ENCODE assay signal across 1 cellular context in the genomic region with DNA sequence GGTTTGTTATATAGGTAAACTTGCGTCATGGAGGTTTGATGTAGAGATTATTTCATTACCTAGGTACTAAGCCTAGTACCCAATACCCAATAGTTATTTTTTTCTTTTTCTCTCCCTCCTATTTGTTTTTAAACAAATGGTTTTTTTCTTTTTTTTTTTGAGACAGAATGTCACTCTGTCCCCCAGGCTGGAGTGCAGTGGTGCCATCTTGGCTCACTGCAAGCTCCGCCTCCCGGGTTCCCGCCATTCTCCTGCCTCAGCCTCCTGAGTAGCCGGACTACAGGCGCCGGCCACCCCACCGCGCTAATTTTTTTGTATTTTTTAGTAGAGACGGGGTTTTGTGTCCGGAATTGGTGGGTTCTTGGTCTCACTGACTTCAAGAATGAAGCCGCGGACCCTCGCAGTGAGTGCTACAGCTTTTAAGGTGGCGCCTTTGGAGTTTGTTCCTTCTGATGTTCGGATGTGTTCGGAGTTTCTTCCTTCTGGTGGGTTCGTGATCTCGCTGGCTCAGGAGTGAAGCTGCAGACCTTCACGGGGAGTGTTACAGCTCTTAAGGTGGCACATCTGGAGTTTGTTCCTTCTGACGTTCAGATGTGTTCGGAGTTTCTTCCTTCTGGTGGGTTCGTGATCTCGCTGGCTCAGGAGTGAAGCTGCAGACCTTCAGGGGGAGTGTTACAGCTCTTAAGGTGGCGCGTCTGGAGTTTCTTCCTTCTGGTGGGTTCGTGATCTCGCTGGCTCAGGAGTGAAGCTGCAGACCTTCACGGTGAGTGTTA.
TF ChIP-seq lines count a peak whose summit lies in the region.

No MANE protein-coding gene starts in this region.

TF ChIP-seq in K562, 482 proteins besides CTCF, POLR2A, EP300 and RAD21 (continued from another document):
- TF ChIP-seq YY1 (IDR thresholded peaks at IDR 0.05; ENCODE audit: borderline replicate concordance in 1 of 3, control insufficient read depth in 1 of 3, extremely low read depth in 1 of 3, insufficient read depth in 3 of 3, insufficient read length in 1 of 3, insufficient replicate concordance in 2 of 3, low read depth in 1 of 3, low read length in 2 of 3) (peak in 2 of 3 experiments; percentile 14 to 72), SUPT5H (IDR thresholded peaks at IDR 0.05) (peak; percentile 33; the same call in 1 of the 2 replicates), POLR2B (IDR thresholded peaks at IDR 0.05; ENCODE audit: low read depth, partially characterized antibody) (peak; percentile 37), RBFOX2 (IDR thresholded peaks at IDR 0.05; ENCODE audit: low read depth, low read length) (peak; percentile 28; the same call in 1 of the 2 replicates), RB1 (IDR thresholded peaks at IDR 0.05; ENCODE audit: low read depth) (peak; percentile 63; the same call in 1 of the 2 replicates), NFRKB (IDR thresholded peaks at IDR 0.05; ENCODE audit: low read depth) (peak; percentile 53; the same call in 1 of the 2 replicates)
- TF ChIP-seq, protein P1, sequence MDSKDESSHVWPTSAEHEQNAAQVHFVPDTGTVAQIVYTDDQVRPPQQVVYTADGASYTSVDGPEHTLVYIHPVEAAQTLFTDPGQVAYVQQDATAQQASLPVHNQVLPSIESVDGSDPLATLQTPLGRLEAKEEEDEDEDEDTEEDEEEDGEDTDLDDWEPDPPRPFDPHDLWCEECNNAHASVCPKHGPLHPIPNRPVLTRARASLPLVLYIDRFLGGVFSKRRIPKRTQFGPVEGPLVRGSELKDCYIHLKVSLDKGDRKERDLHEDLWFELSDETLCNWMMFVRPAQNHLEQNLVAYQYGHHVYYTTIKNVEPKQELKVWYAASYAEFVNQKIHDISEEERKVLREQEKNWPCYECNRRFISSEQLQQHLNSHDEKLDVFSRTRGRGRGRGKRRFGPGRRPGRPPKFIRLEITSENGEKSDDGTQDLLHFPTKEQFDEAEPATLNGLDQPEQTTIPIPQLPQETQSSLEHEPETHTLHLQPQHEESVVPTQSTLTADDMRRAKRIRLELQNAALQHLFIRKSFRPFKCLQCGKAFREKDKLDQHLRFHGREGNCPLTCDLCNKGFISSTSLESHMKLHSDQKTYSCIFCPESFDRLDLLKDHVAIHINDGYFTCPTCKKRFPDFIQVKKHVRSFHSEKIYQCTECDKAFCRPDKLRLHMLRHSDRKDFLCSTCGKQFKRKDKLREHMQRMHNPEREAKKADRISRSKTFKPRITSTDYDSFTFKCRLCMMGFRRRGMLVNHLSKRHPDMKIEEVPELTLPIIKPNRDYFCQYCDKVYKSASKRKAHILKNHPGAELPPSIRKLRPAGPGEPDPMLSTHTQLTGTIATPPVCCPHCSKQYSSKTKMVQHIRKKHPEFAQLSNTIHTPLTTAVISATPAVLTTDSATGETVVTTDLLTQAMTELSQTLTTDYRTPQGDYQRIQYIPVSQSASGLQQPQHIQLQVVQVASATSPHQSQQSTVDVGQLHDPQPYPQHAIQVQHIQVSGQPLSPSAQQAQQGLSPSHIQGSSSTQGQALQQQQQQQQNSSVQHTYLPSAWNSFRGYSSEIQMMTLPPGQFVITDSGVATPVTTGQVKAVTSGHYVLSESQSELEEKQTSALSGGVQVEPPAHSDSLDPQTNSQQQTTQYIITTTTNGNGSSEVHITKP (IDR thresholded peaks at IDR 0.05; ENCODE audit: partially characterized antibody) = peak; percentile 96
